ENCODE assay signal across 8 cellular contexts in the genomic region with DNA sequence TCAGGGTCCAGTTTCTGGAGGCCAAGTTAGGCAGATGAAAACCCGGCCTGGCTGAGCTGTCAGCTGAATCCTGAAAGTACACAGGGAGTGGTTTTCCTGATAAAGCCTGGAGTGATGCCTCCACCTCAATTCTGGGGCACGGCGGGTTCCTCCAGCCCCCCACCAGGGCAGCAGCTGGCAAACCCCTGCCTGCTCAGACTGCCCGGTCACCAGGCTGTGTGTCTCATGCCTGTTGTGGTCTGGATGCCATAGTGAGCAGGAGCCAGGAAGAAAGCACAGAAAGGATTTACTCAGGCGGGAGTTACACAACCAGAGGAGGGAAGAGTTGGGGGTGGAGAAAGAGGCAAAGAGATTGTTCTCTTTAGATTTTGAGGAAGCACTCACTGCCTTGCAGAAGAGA.
DNase-seq lines count a peak whose midpoint lies in the region; ATAC-seq and TF ChIP-seq lines count a peak whose summit lies in the region.

No MANE protein-coding gene starts in this region.

- ATAC-seq in SK-N-SH treated with all-trans-retinoic acid at 6 μM for 48 hours (no peak), GM19351 (IDR thresholded peaks at IDR 0.05; ENCODE audit: unreplicated experiment) (no peak)

- peaks cover 6% of the 10 kb centered on the region for H3F3A ChIP-seq in SK-N-SH (replicated peaks; ENCODE audit: insufficient read depth)

- POLR2A ChIA-PET in SK-N-SH (lab: Yijun Ruan, JAX): interaction anchor here (1.2 to 1.4 kb wide), 2 partner anchors 75 to 570 kb away, joined by 3 to 5 read pairs; no protein-coding TSS in a partner anchor

- H3K36me3 ChIP-seq in SK-N-SH (replicated peaks in 1 of 2; ENCODE audit: control insufficient read depth in 1 of 2, insufficient read depth in 2 of 2, low read length in 1 of 2) (peaks cover 33 to 51% of the 10 kb centered on the region in 2 experiments), ectodermal cell (ENCODE audit: control insufficient read depth, insufficient read depth, low read length) (peaks cover 19% of the 10 kb centered on the region), muscle layer of duodenum (ENCODE audit: control insufficient read depth in 1 of 2, insufficient read depth in 2 of 2, low read length in 2 of 2) (peaks cover 3 to 4% of the 10 kb centered on the region in 2 donors), vagina (no peaks in the 10 kb centered on the region)

- H3K27me3 ChIP-seq in SK-N-SH (ENCODE audit: insufficient read depth) (no peaks in the 10 kb centered on the region), ectodermal cell (ENCODE audit: control insufficient read depth, insufficient read depth, low read length, poor library complexity, severe bottlenecking) (no peaks in the 10 kb centered on the region), muscle layer of duodenum (ENCODE audit: low read depth, low read length) (no peaks in the 10 kb centered on the region), vagina (no peaks in the 10 kb centered on the region)

- peaks cover 37% of the 10 kb centered on the region for H3K79me2 ChIP-seq in SK-N-SH (ENCODE audit: insufficient read depth)

- DNase-seq in SK-N-SH: no peak
- no peak for DNase-seq in vagina (ENCODE audit: extremely low spot score in 2 of 2)
- no peak for DNase-seq in DMS 273 treated with DMSO at 0.1 percent for 48 hours (lab: John Stamatoyannopoulos, UW)
- DNase-seq in NCI-H146 (lab: John Stamatoyannopoulos, UW): no peak

- CTCF ChIA-PET in SK-N-SH (lab: Yijun Ruan, JAX): interaction anchor here (0.6 to 7.0 kb wide), 49 partner anchors 10 to 606 kb away, joined by 3 to 95 read pairs (median 4); a partner anchor contains a TSS

- H3K9ac ChIP-seq in SK-N-SH: no peak overlapping the region

- TF ChIP-seq CTCF in SK-N-SH (IDR thresholded peaks at IDR 0.05) (no peak), vagina (IDR thresholded peaks at IDR 0.05) (no peak)

- intact Hi-C loops in vagina (cut with DNase I): loop anchor here (10.0 kb wide), 2 partner anchors 54 to 214 kb away; a partner anchor contains a TSS

- H3K9me2 ChIP-seq in SK-N-SH: no peaks in the 10 kb centered on the region

- no peak for TF ChIP-seq POLR2A in vagina (IDR thresholded peaks at IDR 0.05)

- H4K20me1 ChIP-seq in SK-N-SH (ENCODE audit: insufficient read depth): no peaks in the 10 kb centered on the region

- no peaks in the 10 kb centered on the region for H3K9me3 ChIP-seq in SK-N-SH
- no peaks in the 10 kb centered on the region for H3K9me3 ChIP-seq in ectodermal cell (ENCODE audit: control insufficient read depth, low read length)
- H3K9me3 ChIP-seq in muscle layer of duodenum (ENCODE audit: control insufficient read depth in 1 of 2, low read length in 2 of 2): no peaks in the 10 kb centered on the region
- no peaks in the 10 kb centered on the region for H3K9me3 ChIP-seq in vagina

- H2AFZ ChIP-seq in SK-N-SH (ENCODE audit: low read depth): no peak overlapping the region

- H3K4me1 ChIP-seq in SK-N-SH (ENCODE audit: control insufficient read depth in 1 of 2, insufficient read depth in 2 of 2, low read depth in 1 of 2, low read length in 1 of 2) (peaks cover 20 to 40% of the 10 kb centered on the region in 2 experiments), ectodermal cell (ENCODE audit: control insufficient read depth, insufficient read depth, low read length) (peaks cover 4% of the 10 kb centered on the region), muscle layer of duodenum (ENCODE audit: control insufficient read depth in 1 of 2, insufficient read depth in 2 of 2, low read length in 2 of 2) (peaks cover 9 to 21% of the 10 kb centered on the region in 2 donors), vagina (peaks cover 17% of the 10 kb centered on the region)

- no peak overlapping the region for H3K4me3 ChIP-seq in SK-N-SH (ENCODE audit: low read depth in 2 of 2, low read length in 1 of 2)
- H3K4me3 ChIP-seq in ectodermal cell (ENCODE audit: insufficient read depth, low read depth, low read length): no peak overlapping the region
- no peak overlapping the region for H3K4me3 ChIP-seq in muscle layer of duodenum (ENCODE audit: low read depth in 1 of 2, low read length in 2 of 2)
- no peak overlapping the region for H3K4me3 ChIP-seq in vagina

- H3K4me2 ChIP-seq in SK-N-SH: no peak overlapping the region

- WGBS in SK-N-SH (ENCODE audit: low lambda C conversion rate): 77% methylated on average over 5 of the region's 5 CpGs
- 78 to 85% methylated on average over 5 of the region's 5 CpGs for WGBS in ectodermal cell, 2 experiments

- H3K27ac ChIP-seq in SK-N-SH (ENCODE audit: low read depth in 2 of 2, low read length in 1 of 2) (peak overlapping the region; percentile 23 to 58; a peak in 2 of 4 replicates), ectodermal cell (ENCODE audit: insufficient read depth, low read depth, low read length, poor library complexity, severe bottlenecking) (peak overlapping the region; percentile 16), muscle layer of duodenum (ENCODE audit: low read length) (peak overlapping the region; percentile 84), vagina (peak overlapping the region; percentile 70)

- TF ChIP-seq RAD21 in SK-N-SH (IDR thresholded peaks at IDR 0.05; ENCODE audit: low read length): no peak

- no peak for TF ChIP-seq EP300 in SK-N-SH (IDR thresholded peaks at IDR 0.05; ENCODE audit: borderline replicate concordance in 1 of 2, low read depth in 1 of 2, low read length in 1 of 2)

TF ChIP-seq in SK-N-SH, 30 proteins besides CTCF, POLR2A, EP300 and RAD21 (continues in another document):
- TF ChIP-seq, protein P1, sequence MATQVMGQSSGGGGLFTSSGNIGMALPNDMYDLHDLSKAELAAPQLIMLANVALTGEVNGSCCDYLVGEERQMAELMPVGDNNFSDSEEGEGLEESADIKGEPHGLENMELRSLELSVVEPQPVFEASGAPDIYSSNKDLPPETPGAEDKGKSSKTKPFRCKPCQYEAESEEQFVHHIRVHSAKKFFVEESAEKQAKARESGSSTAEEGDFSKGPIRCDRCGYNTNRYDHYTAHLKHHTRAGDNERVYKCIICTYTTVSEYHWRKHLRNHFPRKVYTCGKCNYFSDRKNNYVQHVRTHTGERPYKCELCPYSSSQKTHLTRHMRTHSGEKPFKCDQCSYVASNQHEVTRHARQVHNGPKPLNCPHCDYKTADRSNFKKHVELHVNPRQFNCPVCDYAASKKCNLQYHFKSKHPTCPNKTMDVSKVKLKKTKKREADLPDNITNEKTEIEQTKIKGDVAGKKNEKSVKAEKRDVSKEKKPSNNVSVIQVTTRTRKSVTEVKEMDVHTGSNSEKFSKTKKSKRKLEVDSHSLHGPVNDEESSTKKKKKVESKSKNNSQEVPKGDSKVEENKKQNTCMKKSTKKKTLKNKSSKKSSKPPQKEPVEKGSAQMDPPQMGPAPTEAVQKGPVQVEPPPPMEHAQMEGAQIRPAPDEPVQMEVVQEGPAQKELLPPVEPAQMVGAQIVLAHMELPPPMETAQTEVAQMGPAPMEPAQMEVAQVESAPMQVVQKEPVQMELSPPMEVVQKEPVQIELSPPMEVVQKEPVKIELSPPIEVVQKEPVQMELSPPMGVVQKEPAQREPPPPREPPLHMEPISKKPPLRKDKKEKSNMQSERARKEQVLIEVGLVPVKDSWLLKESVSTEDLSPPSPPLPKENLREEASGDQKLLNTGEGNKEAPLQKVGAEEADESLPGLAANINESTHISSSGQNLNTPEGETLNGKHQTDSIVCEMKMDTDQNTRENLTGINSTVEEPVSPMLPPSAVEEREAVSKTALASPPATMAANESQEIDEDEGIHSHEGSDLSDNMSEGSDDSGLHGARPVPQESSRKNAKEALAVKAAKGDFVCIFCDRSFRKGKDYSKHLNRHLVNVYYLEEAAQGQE (IDR thresholded peaks at IDR 0.05; ENCODE audit: low read depth, low read length): no peak

TF ChIP-seq in SK-N-SH treated with all-trans-retinoic acid at 6 μM for 48 hours, 23 proteins besides CTCF, POLR2A, EP300 and RAD21:
- TF ChIP-seq ZNF8 (CRISPR knock-in tag; IDR thresholded peaks at IDR 0.05) (no peak), OSR1 (CRISPR knock-in tag; IDR thresholded peaks at IDR 0.05) (no peak), ESRRG (CRISPR knock-in tag; IDR thresholded peaks at IDR 0.05) (no peak), TCF4 (CRISPR knock-in tag; IDR thresholded peaks at IDR 0.05; ENCODE audit: borderline replicate concordance) (no peak), ZFP30 (CRISPR knock-in tag; IDR thresholded peaks at IDR 0.05) (no peak), RARB (CRISPR knock-in tag; IDR thresholded peaks at IDR 0.05) (no peak), BACH2 (CRISPR knock-in tag; IDR thresholded peaks at IDR 0.05; ENCODE audit: borderline replicate concordance) (no peak), ZC3H10 (CRISPR knock-in tag; IDR thresholded peaks at IDR 0.05) (no peak), ZNF70 (CRISPR knock-in tag; IDR thresholded peaks at IDR 0.05) (no peak)
- TF ChIP-seq, protein P2, sequence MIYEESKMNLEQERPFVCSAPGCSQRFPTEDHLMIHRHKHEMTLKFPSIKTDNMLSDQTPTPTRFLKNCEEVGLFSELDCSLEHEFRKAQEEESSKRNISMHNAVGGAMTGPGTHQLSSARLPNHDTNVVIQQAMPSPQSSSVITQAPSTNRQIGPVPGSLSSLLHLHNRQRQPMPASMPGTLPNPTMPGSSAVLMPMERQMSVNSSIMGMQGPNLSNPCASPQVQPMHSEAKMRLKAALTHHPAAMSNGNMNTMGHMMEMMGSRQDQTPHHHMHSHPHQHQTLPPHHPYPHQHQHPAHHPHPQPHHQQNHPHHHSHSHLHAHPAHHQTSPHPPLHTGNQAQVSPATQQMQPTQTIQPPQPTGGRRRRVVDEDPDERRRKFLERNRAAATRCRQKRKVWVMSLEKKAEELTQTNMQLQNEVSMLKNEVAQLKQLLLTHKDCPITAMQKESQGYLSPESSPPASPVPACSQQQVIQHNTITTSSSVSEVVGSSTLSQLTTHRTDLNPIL (CRISPR knock-in tag; IDR thresholded peaks at IDR 0.05; ENCODE audit: low read depth): no peak
- TF ChIP-seq, protein P3, sequence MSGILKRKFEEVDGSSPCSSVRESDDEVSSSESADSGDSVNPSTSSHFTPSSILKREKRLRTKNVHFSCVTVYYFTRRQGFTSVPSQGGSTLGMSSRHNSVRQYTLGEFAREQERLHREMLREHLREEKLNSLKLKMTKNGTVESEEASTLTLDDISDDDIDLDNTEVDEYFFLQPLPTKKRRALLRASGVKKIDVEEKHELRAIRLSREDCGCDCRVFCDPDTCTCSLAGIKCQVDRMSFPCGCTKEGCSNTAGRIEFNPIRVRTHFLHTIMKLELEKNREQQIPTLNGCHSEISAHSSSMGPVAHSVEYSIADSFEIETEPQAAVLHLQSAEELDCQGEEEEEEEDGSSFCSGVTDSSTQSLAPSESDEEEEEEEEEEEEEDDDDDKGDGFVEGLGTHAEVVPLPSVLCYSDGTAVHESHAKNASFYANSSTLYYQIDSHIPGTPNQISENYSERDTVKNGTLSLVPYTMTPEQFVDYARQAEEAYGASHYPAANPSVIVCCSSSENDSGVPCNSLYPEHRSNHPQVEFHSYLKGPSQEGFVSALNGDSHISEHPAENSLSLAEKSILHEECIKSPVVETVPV (CRISPR knock-in tag; IDR thresholded peaks at IDR 0.05): no peak

Comparison
In these comparisons a context has a peak if more than half of its experiments do, and no peak if none do; other contexts are left out.
1. H3K27ac ChIP-seq: peak in every context shown above with its lines; median percentile 84 in muscle layer of duodenum; 70 in vagina; 40 in SK-N-SH; 16 in ectodermal cell.